In genomic region chr12:80083892-80084614, GRCh38 we compare ENCODE assay signal across 11 cellular contexts. TPM values are rescaled to one million over a fixed set of nuclear protein-coding genes. Genes with fewer than 3 reads are reported as not detected.
DNase-seq lines count a peak whose midpoint lies in the region; ATAC-seq and TF ChIP-seq lines count a peak whose summit lies in the region.
"Not testable (repeated sequence)": the region's sequence is repeated elsewhere in the genome, so short reads cannot be mapped to it uniquely, and the experiment has no call there.
"Had no signal": no experiment of that assay in that cellular context is flagged by ENCODE, and none has a peak within 500 bp of the region (broad histone marks: within the 10 kb centered on the region; RNA-seq: fewer than 3 reads in every experiment).

No MANE protein-coding gene starts in this region.

- intact Hi-C loops in Calu3 (cut with micrococcal nuclease; ENCODE audit: unreplicated experiment): loop anchor here (10.0 kb wide), 1 partner anchor 149 kb away; the partner anchor contains the start of gene PPP1R12A
- intact Hi-C loops in mucosa of descending colon (cut with DNase I, micrococcal nuclease): not testable (repeated sequence)

- not testable (repeated sequence) for H3K4me3 Mint-ChIP-seq in Calu3 (ENCODE audit: low read depth, unreplicated experiment)
- peak overlapping the region; percentile 4 for H3K4me3 Mint-ChIP-seq in activated CD8-positive, alpha-beta T cell treated with anti-CD3 and anti-CD28 coated beads, Interleukin-2, amount 10 ng/mL, durations not matched to agents 7 days and 5 days
- peak overlapping the region; percentile 30 for H3K4me3 Mint-ChIP-seq in activated naive CD8-positive, alpha-beta T cell

- peaks cover 22% of the 10 kb centered on the region for H3K9me3 Mint-ChIP-seq in Calu3 (ENCODE audit: low read depth, unreplicated experiment)
- not testable (repeated sequence) for H3K9me3 Mint-ChIP-seq in activated CD8-positive, alpha-beta T cell treated with anti-CD3 and anti-CD28 coated beads, Interleukin-2, amount 10 ng/mL, durations not matched to agents 7 days and 5 days (ENCODE audit: insufficient read depth)
- peaks cover 23% of the 10 kb centered on the region for H3K9me3 Mint-ChIP-seq in activated naive CD8-positive, alpha-beta T cell (ENCODE audit: low read depth)

- not testable (repeated sequence) for H3K9me3 ChIP-seq in mucosa of descending colon

- CTCF ChIA-PET in Calu3 (lab: Charles Lee): interaction anchor here (0.6 kb wide), 3 partner anchors 11 to 455 kb away, joined by 3 to 4 read pairs (median 4); no protein-coding TSS in a partner anchor
- CTCF ChIA-PET in activated CD8-positive, alpha-beta T cell treated with anti-CD3 and anti-CD28 coated beads, Interleukin-2, amount 10 ng/mL, durations not matched to agents 7 days and 5 days (lab: Charles Lee): interaction anchor here (0.8 kb wide), 1 partner anchor 43 kb away, joined by 3 read pairs; no protein-coding TSS in a partner anchor

- BruUV-seq in Calu3 (replicated peaks; lab: Mats Ljungman, UMichigan): not testable (repeated sequence)

- peaks cover 30% of the 10 kb centered on the region for H3K4me1 Mint-ChIP-seq in Calu3 (ENCODE audit: low read depth, unreplicated experiment)
- H3K4me1 Mint-ChIP-seq in activated CD8-positive, alpha-beta T cell treated with anti-CD3 and anti-CD28 coated beads, Interleukin-2, amount 10 ng/mL, durations not matched to agents 7 days and 5 days (ENCODE audit: low read depth): peaks cover 14% of the 10 kb centered on the region
- peaks cover 19% of the 10 kb centered on the region for H3K4me1 Mint-ChIP-seq in activated naive CD8-positive, alpha-beta T cell (ENCODE audit: low read depth)

- H3K4me1 ChIP-seq in mucosa of descending colon (ENCODE audit: low read depth): not testable (repeated sequence)

- not testable (repeated sequence) for H3K36me3 ChIP-seq in mucosa of descending colon (ENCODE audit: low read depth)

- peak; percentile 73 for DNase-seq in Calu3
- peak; percentile 33 for DNase-seq in T follicular helper cell (ENCODE audit: low read depth)
- peak; percentile 70 for DNase-seq in activated CD8-positive, alpha-beta T cell treated with anti-CD3 and anti-CD28 coated beads, Interleukin-2, amount 10 ng/mL, durations not matched to agents 7 days and 5 days
- peak in 1 of 3 donors; percentile 7 for DNase-seq in mucosa of descending colon
- peak; percentile 18 to 25 for DNase-seq in stimulated activated CD8-positive, alpha-beta memory T cell treated with anti-CD3 and anti-CD28 coated beads, Interleukin-15, amount 100 ng/mL, for 48 hours (ENCODE audit: low read depth in 2 of 2)

- H3K27me3 Mint-ChIP-seq in Calu3 (ENCODE audit: unreplicated experiment); activated CD8-positive, alpha-beta T cell treated with anti-CD3 and anti-CD28 coated beads, Interleukin-2, amount 10 ng/mL, durations not matched to agents 7 days and 5 days (ENCODE audit: low read depth); activated naive CD8-positive, alpha-beta T cell: not testable (repeated sequence)

- H3K4me3 ChIP-seq in mucosa of descending colon: not testable (repeated sequence)

- not testable (repeated sequence) for H3K36me3 Mint-ChIP-seq in Calu3 (ENCODE audit: insufficient read depth, unreplicated experiment); activated CD8-positive, alpha-beta T cell treated with anti-CD3 and anti-CD28 coated beads, Interleukin-2, amount 10 ng/mL, durations not matched to agents 7 days and 5 days (ENCODE audit: low read depth)
- H3K36me3 Mint-ChIP-seq in activated naive CD8-positive, alpha-beta T cell: peaks cover 28% of the 10 kb centered on the region

- H3K27ac Mint-ChIP-seq in Calu3 (ENCODE audit: unreplicated experiment); activated naive CD8-positive, alpha-beta T cell: not testable (repeated sequence)
- peak overlapping the region; percentile 55 for H3K27ac Mint-ChIP-seq in activated CD8-positive, alpha-beta T cell treated with anti-CD3 and anti-CD28 coated beads, Interleukin-2, amount 10 ng/mL, durations not matched to agents 7 days and 5 days

- not testable (repeated sequence) for TF ChIP-seq CTCF in Calu3 (IDR thresholded peaks at IDR 0.05; ENCODE audit: unreplicated experiment); mucosa of descending colon (IDR thresholded peaks at IDR 0.05)

- ATAC-seq in GM21447 (IDR thresholded peaks at IDR 0.05; ENCODE audit: unreplicated experiment) (peak; percentile 95), HG03159 (IDR thresholded peaks at IDR 0.05; ENCODE audit: unreplicated experiment) (peak; percentile 76), mucosa of descending colon (peak; percentile 55)
- peak; percentile 90 for ATAC-seq in activated CD8-positive, alpha-beta T cell treated with anti-CD3 and anti-CD28 coated beads, Interleukin-2, amount 10 ng/mL, durations not matched to agents 7 days and 5 days

- POLR2A ChIA-PET in activated CD8-positive, alpha-beta T cell treated with anti-CD3 and anti-CD28 coated beads, Interleukin-2, amount 10 ng/mL, durations not matched to agents 7 days and 5 days (lab: Charles Lee): not testable (repeated sequence)

RNA-seq across cellular contexts. Expression of gene OTOGL, which starts 15.3 kb away (rescaled TPM):
- total RNA-seq in Calu3 (2022) (0.05 and 0.09 TPM in 2 replicates), mucosa of descending colon (under 1 TPM; 0.10 to 0.66 (median 0.61) TPM)
- not detected for total RNA-seq in activated CD8-positive, alpha-beta T cell treated with anti-CD3 and anti-CD28 coated beads, Interleukin-2, amount 10 ng/mL, durations not matched to agents 7 days and 5 days
- total RNA-seq: activated CD8-positive, alpha-beta memory T cell treated with anti-CD3 and anti-CD28 coated beads for 36 hours; bronchial epithelial cell; epithelial cell of proximal tubule had no signal
